In genomic region chr17:79201119-79201518, GRCh38 we compare ENCODE assay signal across 26 cellular contexts.
DNase-seq lines count a peak whose midpoint lies in the region; ATAC-seq and TF ChIP-seq lines count a peak whose summit lies in the region.
"Had no signal": no experiment of that assay in that cellular context is flagged by ENCODE, and none has a peak within 500 bp of the region (broad histone marks: within the 10 kb centered on the region; RNA-seq: fewer than 3 reads in every experiment).

No MANE protein-coding gene starts in this region.

- TF ChIP-seq CTCF in GM23338 (conservative IDR thresholded peaks at IDR 0.05; ENCODE audit: low read depth in 2 of 2) = no peak
- TF ChIP-seq CTCF in WERI-Rb-1 (IDR thresholded peaks at IDR 0.05; ENCODE audit: low read depth, low read length) = no peak

- no peaks in the 10 kb centered on the region for H3K9me3 ChIP-seq in WERI-Rb-1 (ENCODE audit: severe bottlenecking)
- no peaks in the 10 kb centered on the region for H3K9me3 ChIP-seq in GM23248 (ENCODE audit: low read depth)
- H3K9me3 ChIP-seq: HAP-1 had no signal

- H3K9ac ChIP-seq in GM23248 = no peak overlapping the region

- ATAC-seq in GM23338 (peak; percentile 54), GM18867 (IDR thresholded peaks at IDR 0.05; ENCODE audit: unreplicated experiment) (no peak), GM18907 (IDR thresholded peaks at IDR 0.05; ENCODE audit: unreplicated experiment) (no peak)
- ATAC-seq: GM12878, K562, T-cell had no signal

- H3K4me1 ChIP-seq in GM23338 (ENCODE audit: insufficient read depth) (peaks cover 11% of the 10 kb centered on the region), GM23248 (ENCODE audit: insufficient read depth) (0 out of 2 replicates have a peak, but pooled peaks cover 5% of the 10 kb centered on the region)
- H3K4me1 ChIP-seq: HAP-1 had no signal

- peaks cover 38% of the 10 kb centered on the region for H3K4me1 Mint-ChIP-seq in GM23338
- H3K4me1 Mint-ChIP-seq: CD4-positive, alpha-beta memory T cell; T-cell had no signal

- H3K36me3 ChIP-seq in GM23338 (ENCODE audit: insufficient read depth) (no peaks in the 10 kb centered on the region), H7 (replicated peaks; ENCODE audit: control insufficient read depth, insufficient read depth, low read length) (no peaks in the 10 kb centered on the region), WERI-Rb-1 (no peaks in the 10 kb centered on the region), GM23248 (ENCODE audit: low read depth) (no peaks in the 10 kb centered on the region)
- H3K36me3 ChIP-seq: HAP-1 had no signal

- peak overlapping the region; percentile 15; the same call in 1 of the 2 replicates for H3K27ac Mint-ChIP-seq in GM23338
- H3K27ac Mint-ChIP-seq: CD4-positive, alpha-beta memory T cell; HFFc6; T-cell had no signal

- H3K4me3 Mint-ChIP-seq in GM23338 = no peak overlapping the region
- H3K4me3 Mint-ChIP-seq: CD4-positive, alpha-beta memory T cell; HFFc6; T-cell had no signal

- H4K20me1 ChIP-seq in GM23338 (replicated peaks; ENCODE audit: insufficient read depth) (no peaks in the 10 kb centered on the region), GM23248 (ENCODE audit: insufficient read depth) (no peaks in the 10 kb centered on the region)

- H3K27me3 ChIP-seq in GM23338 (ENCODE audit: insufficient read depth) = no peaks in the 10 kb centered on the region
- H3K27me3 ChIP-seq in H7 (ENCODE audit: control insufficient read depth, insufficient read depth, low read length) = no peaks in the 10 kb centered on the region
- no peaks in the 10 kb centered on the region for H3K27me3 ChIP-seq in WERI-Rb-1 (ENCODE audit: insufficient read depth, low read depth, severe bottlenecking)
- H3K27me3 ChIP-seq in GM23248 (replicated peaks; ENCODE audit: insufficient read depth) = peaks cover 11% of the 10 kb centered on the region; the same call in 1 of the 2 replicates

- DNase-seq in GM23338 (ENCODE audit: low spot score) (no peak), H7 (peak; percentile 72), WERI-Rb-1 (peak; percentile 65), myocyte (ENCODE audit: low read depth) (peak; percentile 24), GM23248 (no peak)
- DNase-seq: C1 segment of cervical spinal cord; CD4-positive, alpha-beta memory T cell; COR-L47; GDM1; Kasumi-1; MV-4-11; NCI-H1105; NCI-H1436 treated with DMSO at 0.1 percent for 48 hours; NCI-H187 treated with DMSO at 0.1 percent for 48 hours; NCI-H2227 treated with DMSO at 0.1 percent for 48 hours; NCI-H748 treated with DMSO at 0.1 percent for 48 hours; NK-92 treated with Interleukin-12 subunit alpha and Interleukin-12 subunit beta, amount 100 ng/mL, for 24 hours; PC-9; Right ventricle myocardium superior; T-cell had no signal

- no peak overlapping the region for H2AFZ ChIP-seq in GM23338
- H2AFZ ChIP-seq in GM23248 = no peak overlapping the region
- H2AFZ ChIP-seq: PC-9 had no signal

- no peaks in the 10 kb centered on the region for H3K9me2 ChIP-seq in GM23338 (ENCODE audit: insufficient read depth)
- no peaks in the 10 kb centered on the region for H3K9me2 ChIP-seq in GM23248 (ENCODE audit: insufficient read depth)

- H3F3A ChIP-seq in GM23338 (replicated peaks; ENCODE audit: low read depth) (no peaks in the 10 kb centered on the region), GM23248 (ENCODE audit: insufficient read depth) (no peaks in the 10 kb centered on the region)

- no peak overlapping the region for H3K4me3 ChIP-seq in GM23338
- no peak overlapping the region for H3K4me3 ChIP-seq in H7 (ENCODE audit: insufficient read depth, low read depth, low read length)
- H3K4me3 ChIP-seq in WERI-Rb-1 (ENCODE audit: low read depth, low read length) = no peak overlapping the region
- no peak overlapping the region for H3K4me3 ChIP-seq in GM23248
- H3K4me3 ChIP-seq: GM12878, HAP-1, K562, PC-9 had no signal

- H3K79me2 ChIP-seq in GM23338 (replicated peaks; ENCODE audit: insufficient read depth) = no peaks in the 10 kb centered on the region
- H3K79me2 ChIP-seq in GM23248 (ENCODE audit: insufficient read depth) = no peaks in the 10 kb centered on the region

- H3K36me3 Mint-ChIP-seq in GM23338 (ENCODE audit: low read depth) = no peaks in the 10 kb centered on the region
- H3K36me3 Mint-ChIP-seq: CD4-positive, alpha-beta memory T cell; T-cell had no signal

- H3K27ac ChIP-seq in GM23338 (ENCODE audit: low read depth) (no peak overlapping the region), WERI-Rb-1 (peak overlapping the region; percentile 91), GM23248 (no peak overlapping the region)
- H3K27ac ChIP-seq: PC-9 had no signal

- in situ Hi-C loops in GM23248 (cut with MboI) = no loop called here

- 20 to 29% methylated on average over 6 of the region's 6 CpGs for WGBS in GM23248 (ENCODE audit: low coverage in 1 of 2, low lambda C conversion rate in 2 of 2, missing lambda C conversion rate in 2 of 2), 2 experiments

- H3K27me3 Mint-ChIP-seq in GM23338 (ENCODE audit: insufficient read depth, low read depth, poor library complexity) = peaks cover 12% of the 10 kb centered on the region

- no peaks in the 10 kb centered on the region for H3K9me3 Mint-ChIP-seq in GM23338
- H3K9me3 Mint-ChIP-seq: HFFc6, T-cell had no signal

- no peak overlapping the region for H3K4me2 ChIP-seq in GM23338
- H3K4me2 ChIP-seq in GM23248 (ENCODE audit: unreplicated experiment) = no peak overlapping the region
- H3K4me2 ChIP-seq: PC-9 had no signal

TF ChIP-seq in GM23338, 12 proteins besides CTCF, POLR2A, EP300 and RAD21 (continues in another document):
- TF ChIP-seq EZH2phosphoT487 (IDR thresholded peaks at IDR 0.05; ENCODE audit: unreplicated experiment) (no peak), CREB1 (CRISPR knock-in tag; IDR thresholded peaks at IDR 0.05; ENCODE audit: low read depth) (no peak), ZNF114 (CRISPR knock-in tag; IDR thresholded peaks at IDR 0.05) (no peak), POLR2AphosphoS5 (IDR thresholded peaks at IDR 0.05; ENCODE audit: low read depth) (no peak), ZNF462 (CRISPR knock-in tag; IDR thresholded peaks at IDR 0.05) (no peak), EZH2 (IDR thresholded peaks at IDR 0.05; ENCODE audit: low read depth, unreplicated experiment) (no peak)

Comparison
In these comparisons a context has a peak if more than half of its experiments do, and no peak if none do; other contexts are left out.
1. DNase-seq: peak in H7 (single experiment), WERI-Rb-1 (single experiment) and myocyte (single experiment); none in GM23338 (single experiment) and GM23248 (single experiment).